In genomic region chr3:132246212-132246611, GRCh38 we compare ENCODE assay signal across 1 cellular context.
TF ChIP-seq lines count a peak whose summit lies in the region.

No MANE protein-coding gene starts in this region.

TF ChIP-seq in GM23338, 12 proteins besides CTCF, POLR2A, EP300 and RAD21 (continued from another document):
- no peak for TF ChIP-seq REST (IDR thresholded peaks at IDR 0.05; ENCODE audit: unreplicated experiment)
- TF ChIP-seq ZNF331 (CRISPR knock-in tag; IDR thresholded peaks at IDR 0.05; ENCODE audit: low read depth): no peak
- TF ChIP-seq STAT1 (IDR thresholded peaks at IDR 0.05; ENCODE audit: unreplicated experiment): no peak
- TF ChIP-seq ETS1 (IDR thresholded peaks at IDR 0.05): no peak
